ENCODE assay signal across 22 cellular contexts in the genomic region with DNA sequence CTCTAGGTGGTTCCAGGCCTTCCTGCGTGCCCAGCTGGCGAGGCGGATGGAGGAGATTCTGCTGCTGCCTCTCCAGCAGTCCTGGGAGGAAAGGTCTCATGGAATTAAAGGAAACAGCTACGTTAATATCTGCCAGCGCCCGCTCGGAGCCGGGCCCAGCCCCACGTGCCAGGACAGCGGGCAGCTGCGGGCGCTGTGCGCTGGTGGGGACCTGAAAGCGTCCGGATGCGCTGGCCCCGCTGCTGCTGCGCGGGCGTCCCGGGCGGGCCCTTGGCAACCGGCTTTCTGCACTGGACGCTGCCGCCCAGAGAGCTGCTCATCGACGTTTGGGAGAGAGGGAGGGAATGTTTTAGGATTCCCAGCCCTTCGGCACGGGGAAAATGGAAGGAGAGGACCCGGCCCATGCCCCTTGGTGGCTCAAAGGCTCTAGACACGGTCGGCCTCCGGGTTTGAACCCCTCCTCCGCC.
"Had no signal": no experiment of that assay in that cellular context is flagged by ENCODE, and none has a peak within 500 bp of the region (broad histone marks: within the 10 kb centered on the region; RNA-seq: fewer than 3 reads in every experiment).

No MANE protein-coding gene starts in this region.

- H3K4me3 ChIP-seq: MG63, SJSA1, SK-N-MC had no signal

- H3K27me3 ChIP-seq: MG63, SJSA1 had no signal

- H3K27ac ChIP-seq: HL-60, SJSA1, SK-N-MC had no signal

- H3K36me3 ChIP-seq: MG63, SJSA1 had no signal

- FAIRE-seq: HTR-8/SVneo, RCC 7860 had no signal

- DNase-seq: KBM-7, MG63, NCI-H1092, NCI-H1105 treated with DMSO at 0.1 percent for 48 hours, NCI-H1417 treated with DMSO at 0.1 percent for 48 hours, NCI-H146, NCI-H1694 treated with DMSO at 0.1 percent for 48 hours, NCI-H1930, NCI-H2081, NCI-H2107, NCI-H2227 treated with DMSO at 0.1 percent for 48 hours, NCI-H524, NCI-H526 treated with DMSO at 0.1 percent for 48 hours, NCI-H748 treated with DMSO at 0.1 percent for 48 hours, Right ventricle myocardium superior, RPMI8226, SIG-M5 had no signal

- H3K9me3 ChIP-seq: MG63, SJSA1 had no signal

- H3K4me1 ChIP-seq: SJSA1 had no signal
